Comparison of ENCODE assay signal across 1 cellular context in the genomic region with DNA sequence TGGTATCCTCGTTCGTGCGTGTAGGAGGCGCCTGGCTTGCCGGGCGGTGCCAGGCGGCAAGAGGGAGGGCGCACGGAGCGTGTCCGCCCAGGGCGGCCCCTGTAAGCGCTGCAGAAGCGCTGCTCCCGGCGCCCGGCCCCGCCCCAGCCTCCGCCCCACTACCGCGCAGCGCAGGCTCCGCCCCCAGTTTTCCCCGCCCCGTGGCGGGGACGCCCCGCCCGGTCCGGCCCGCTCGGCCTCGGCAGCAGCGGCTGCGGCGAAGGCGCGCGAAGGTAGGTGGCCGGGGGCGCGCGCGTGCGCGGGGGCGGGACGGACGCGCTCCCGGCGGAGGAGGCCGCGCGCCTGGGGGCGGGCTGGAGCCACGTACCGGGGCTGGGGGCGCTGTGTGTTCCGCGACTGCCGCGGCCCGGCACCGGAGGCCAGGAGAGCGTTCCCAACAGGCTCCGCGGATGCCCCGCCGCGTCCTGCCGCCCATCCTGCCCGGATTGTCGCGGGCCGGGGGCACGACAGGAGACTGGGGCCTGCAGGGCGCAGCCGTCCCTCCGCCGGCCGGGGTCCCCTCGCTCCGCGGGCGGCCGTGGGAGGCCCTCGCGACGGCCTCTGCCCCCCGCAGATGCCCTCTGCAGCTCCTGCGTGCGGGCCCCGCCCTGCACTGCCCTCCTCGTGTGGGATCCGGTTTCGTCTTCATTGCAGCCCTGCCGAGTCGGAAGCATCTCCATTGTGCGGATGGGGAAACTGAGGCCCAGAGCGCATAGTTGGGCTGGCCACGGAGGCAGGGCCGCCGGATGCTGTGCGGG.
TF ChIP-seq lines count a peak whose summit lies in the region.

No MANE protein-coding gene starts in this region.

TF ChIP-seq in HEK293, 187 proteins besides CTCF, POLR2A, EP300 and RAD21 (continued from another document):
- TF ChIP-seq, protein P1, sequence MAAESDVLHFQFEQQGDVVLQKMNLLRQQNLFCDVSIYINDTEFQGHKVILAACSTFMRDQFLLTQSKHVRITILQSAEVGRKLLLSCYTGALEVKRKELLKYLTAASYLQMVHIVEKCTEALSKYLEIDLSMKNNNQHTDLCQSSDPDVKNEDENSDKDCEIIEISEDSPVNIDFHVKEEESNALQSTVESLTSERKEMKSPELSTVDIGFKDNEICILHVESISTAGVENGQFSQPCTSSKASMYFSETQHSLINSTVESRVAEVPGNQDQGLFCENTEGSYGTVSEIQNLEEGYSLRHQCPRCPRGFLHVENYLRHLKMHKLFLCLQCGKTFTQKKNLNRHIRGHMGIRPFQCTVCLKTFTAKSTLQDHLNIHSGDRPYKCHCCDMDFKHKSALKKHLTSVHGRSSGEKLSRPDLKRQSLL (tag by site-specific recombination; IDR thresholded peaks at IDR 0.05): no peak
- no peak for TF ChIP-seq ZNF138 (tag by site-specific recombination; IDR thresholded peaks at IDR 0.05; ENCODE audit: borderline replicate concordance)
- TF ChIP-seq ZNF843 (tag by site-specific recombination; IDR thresholded peaks at IDR 0.05): no peak
- no peak for TF ChIP-seq ZNF664 (tag by site-specific recombination; IDR thresholded peaks at IDR 0.05)
- TF ChIP-seq SALL2 (tag by site-specific recombination; IDR thresholded peaks at IDR 0.05; ENCODE audit: borderline replicate concordance): no peak
- TF ChIP-seq ELK4 (IDR thresholded peaks at IDR 0.05; ENCODE audit: borderline replicate concordance, low read depth, low read length): no peak
- TF ChIP-seq SP7 (tag by site-specific recombination; IDR thresholded peaks at IDR 0.05): no peak
- no peak for TF ChIP-seq ZNF596 (tag by site-specific recombination; IDR thresholded peaks at IDR 0.05)
- TF ChIP-seq KLF7 (tag by site-specific recombination; IDR thresholded peaks at IDR 0.05; ENCODE audit: borderline replicate concordance): no peak; the same call in 1 of the 2 replicates
- no peak for TF ChIP-seq ZNF426 (tag by site-specific recombination; IDR thresholded peaks at IDR 0.05)
- no peak for TF ChIP-seq ZNF777 (tag by site-specific recombination; IDR thresholded peaks at IDR 0.05; ENCODE audit: borderline replicate concordance)
- no peak for TF ChIP-seq ZNF624 (tag by site-specific recombination; IDR thresholded peaks at IDR 0.05)
- 0 out of 2 replicates have a peak, but pooled peaks have one; percentile 3 for TF ChIP-seq ZNF600 (tag by site-specific recombination; IDR thresholded peaks at IDR 0.05)
- no peak for TF ChIP-seq ZNF2 (tag by site-specific recombination; IDR thresholded peaks at IDR 0.05)
- TF ChIP-seq ZNF623 (tag by site-specific recombination; IDR thresholded peaks at IDR 0.05): no peak
- no peak for TF ChIP-seq ZNF792 (tag by site-specific recombination; IDR thresholded peaks at IDR 0.05)
- TF ChIP-seq, protein P2, sequence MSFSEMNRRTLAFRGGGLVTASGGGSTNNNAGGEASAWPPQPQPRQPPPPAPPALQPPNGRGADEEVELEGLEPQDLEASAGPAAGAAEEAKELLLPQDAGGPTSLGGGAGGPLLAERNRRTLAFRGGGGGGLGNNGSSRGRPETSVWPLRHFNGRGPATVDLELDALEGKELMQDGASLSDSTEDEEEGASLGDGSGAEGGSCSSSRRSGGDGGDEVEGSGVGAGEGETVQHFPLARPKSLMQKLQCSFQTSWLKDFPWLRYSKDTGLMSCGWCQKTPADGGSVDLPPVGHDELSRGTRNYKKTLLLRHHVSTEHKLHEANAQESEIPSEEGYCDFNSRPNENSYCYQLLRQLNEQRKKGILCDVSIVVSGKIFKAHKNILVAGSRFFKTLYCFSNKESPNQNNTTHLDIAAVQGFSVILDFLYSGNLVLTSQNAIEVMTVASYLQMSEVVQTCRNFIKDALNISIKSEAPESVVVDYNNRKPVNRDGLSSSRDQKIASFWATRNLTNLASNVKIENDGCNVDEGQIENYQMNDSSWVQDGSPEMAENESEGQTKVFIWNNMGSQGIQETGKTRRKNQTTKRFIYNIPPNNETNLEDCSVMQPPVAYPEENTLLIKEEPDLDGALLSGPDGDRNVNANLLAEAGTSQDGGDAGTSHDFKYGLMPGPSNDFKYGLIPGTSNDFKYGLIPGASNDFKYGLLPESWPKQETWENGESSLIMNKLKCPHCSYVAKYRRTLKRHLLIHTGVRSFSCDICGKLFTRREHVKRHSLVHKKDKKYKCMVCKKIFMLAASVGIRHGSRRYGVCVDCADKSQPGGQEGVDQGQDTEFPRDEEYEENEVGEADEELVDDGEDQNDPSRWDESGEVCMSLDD (tag by site-specific recombination; IDR thresholded peaks at IDR 0.05): no peak
- no peak for TF ChIP-seq GFI1B (tag by site-specific recombination; IDR thresholded peaks at IDR 0.05)
- no peak for TF ChIP-seq ZBTB48 (tag by site-specific recombination; IDR thresholded peaks at IDR 0.05)
- no peak for TF ChIP-seq ATF2 (tag by site-specific recombination; IDR thresholded peaks at IDR 0.05; ENCODE audit: low read depth)
- no peak for TF ChIP-seq YY2 (tag by site-specific recombination; IDR thresholded peaks at IDR 0.05)
- no peak for TF ChIP-seq ZNF223 (tag by site-specific recombination; IDR thresholded peaks at IDR 0.05)
- no peak for TF ChIP-seq ZNF202 (tag by site-specific recombination; IDR thresholded peaks at IDR 0.05; ENCODE audit: borderline replicate concordance)
- no peak for TF ChIP-seq ZNF24 (tag by site-specific recombination; IDR thresholded peaks at IDR 0.05)
- no peak; the same call in 1 of the 2 replicates for TF ChIP-seq WT1 (tag by site-specific recombination; IDR thresholded peaks at IDR 0.05)
- TF ChIP-seq ZNF146 (tag by site-specific recombination; IDR thresholded peaks at IDR 0.05): no peak
- no peak for TF ChIP-seq PRDM4 (tag by site-specific recombination; IDR thresholded peaks at IDR 0.05)
- no peak; the same call in 1 of the 2 replicates for TF ChIP-seq ZNF549 (tag by site-specific recombination; IDR thresholded peaks at IDR 0.05)
- no peak for TF ChIP-seq ZNF19 (tag by site-specific recombination; IDR thresholded peaks at IDR 0.05; ENCODE audit: low read depth)
- TF ChIP-seq ZNF658 (tag by site-specific recombination; IDR thresholded peaks at IDR 0.05): no peak
- no peak for TF ChIP-seq ZNF837 (tag by site-specific recombination; IDR thresholded peaks at IDR 0.05)
- no peak for TF ChIP-seq SCRT1 (tag by site-specific recombination; IDR thresholded peaks at IDR 0.05; ENCODE audit: borderline replicate concordance)
- TF ChIP-seq, protein P3, sequence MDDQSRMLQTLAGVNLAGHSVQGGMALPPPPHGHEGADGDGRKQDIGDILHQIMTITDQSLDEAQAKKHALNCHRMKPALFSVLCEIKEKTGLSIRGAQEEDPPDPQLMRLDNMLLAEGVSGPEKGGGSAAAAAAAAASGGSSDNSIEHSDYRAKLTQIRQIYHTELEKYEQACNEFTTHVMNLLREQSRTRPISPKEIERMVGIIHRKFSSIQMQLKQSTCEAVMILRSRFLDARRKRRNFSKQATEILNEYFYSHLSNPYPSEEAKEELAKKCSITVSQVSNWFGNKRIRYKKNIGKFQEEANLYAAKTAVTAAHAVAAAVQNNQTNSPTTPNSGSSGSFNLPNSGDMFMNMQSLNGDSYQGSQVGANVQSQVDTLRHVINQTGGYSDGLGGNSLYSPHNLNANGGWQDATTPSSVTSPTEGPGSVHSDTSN (CRISPR knock-in tag; IDR thresholded peaks at IDR 0.05): 0 out of 2 replicates have a peak, but pooled peaks have one; percentile 24
- TF ChIP-seq ZNF121 (tag by site-specific recombination; IDR thresholded peaks at IDR 0.05): no peak
- peak; percentile 62 for TF ChIP-seq IKZF3 (tag by site-specific recombination; IDR thresholded peaks at IDR 0.05)
- TF ChIP-seq ZNF791 (tag by site-specific recombination; IDR thresholded peaks at IDR 0.05): no peak
- TF ChIP-seq SETDB1 (IDR thresholded peaks at IDR 0.05; ENCODE audit: insufficient read length, low read length): no peak
